In the genomic region with DNA sequence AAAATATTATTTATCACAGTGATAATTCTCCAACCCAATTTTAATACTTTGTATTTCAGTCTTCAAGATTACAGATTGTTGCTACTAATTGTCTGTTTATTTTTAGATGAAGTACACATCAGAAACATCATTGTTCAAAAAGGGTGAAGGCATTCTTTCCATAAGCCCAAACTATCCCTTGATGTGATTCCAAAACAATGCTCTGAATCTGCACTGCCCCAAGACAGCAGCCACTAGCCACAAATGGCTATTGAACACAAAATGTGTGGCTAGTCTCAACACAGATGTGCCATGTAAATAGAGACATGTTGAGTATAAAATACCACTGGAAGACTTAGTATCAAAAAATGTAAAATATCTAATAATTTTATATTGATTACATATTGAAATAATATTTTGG, we compare ENCODE assay signal across 34 cellular contexts.
"Had no signal": no experiment of that assay in that cellular context is flagged by ENCODE, and none has a peak within 500 bp of the region (broad histone marks: within the 10 kb centered on the region; RNA-seq: fewer than 3 reads in every experiment).

No MANE protein-coding gene starts in this region.

- H3K36me3 ChIP-seq: adrenal gland, brain microvascular endothelial cell, breast epithelium had no signal

- ATAC-seq: activated CD8-positive, alpha-beta T cell treated with anti-CD3 and anti-CD28 coated beads for 36 hours; activated naive CD4-positive, alpha-beta T cell treated with anti-CD3 and anti-CD28 coated beads, Interleukin-2, amount 50 U/mL, for 72 hours; activated T-cell treated with anti-CD3 and anti-CD28 coated beads, Interleukin-2, amount 50 U/mL, for 4 hours; activated T-cell treated with anti-CD3 and anti-CD28 coated beads, Interleukin-2, amount 50 U/mL, for 72 hours; activated T-helper 17 cell treated with anti-CD3 and anti-CD28 coated beads, Interleukin-2, amount 50 U/mL, for 72 hours; body of pancreas; T-cell; T-helper 17 cell had no signal

- DNase-seq: activated B cell treated with CpG ODN at 0.5 μM for 24 hours; activated CD4-positive, alpha-beta memory T cell treated with anti-CD3 and anti-CD28 coated beads for 36 hours; activated CD4-positive, alpha-beta T cell treated with anti-CD3 and anti-CD28 coated beads for 4 hours; activated CD4-positive, alpha-beta T cell treated with anti-CD3 and anti-CD28 coated beads, Interleukin-2, amount 10 ng/mL, durations not matched to agents 24 days and 14 days; activated CD4-positive, alpha-beta T cell treated with anti-CD3 and anti-CD28 coated beads, Interleukin-2, amount 50 U/mL, for 1 hour; activated CD4-positive, alpha-beta T cell treated with anti-CD3 and anti-CD28 coated beads, Interleukin-2, amount 50 U/mL, for 4 hours; activated CD4-positive, CD25-positive, alpha-beta regulatory T cell treated with anti-CD3 and anti-CD28 coated beads, Interleukin-2, amount 50 U/mL, for 72 hours; activated CD8-positive, alpha-beta memory T cell treated with anti-CD3 and anti-CD28 coated beads, Interleukin-2, amount 50 U/mL, for 4 hours; activated CD8-positive, alpha-beta T cell treated with anti-CD3 and anti-CD28 coated beads for 36 hours; activated effector memory CD4-positive, alpha-beta T cell treated with anti-CD3 and anti-CD28 coated beads, Interleukin-2, amount 50 U/mL, for 16 hours; activated gamma-delta T cell treated with Interleukin-2 at 50 U/mL for 16 hours; activated naive CD4-positive, alpha-beta T cell; activated naive CD4-positive, alpha-beta T cell treated with anti-CD3 and anti-CD28 coated beads for 36 hours; activated naive CD4-positive, alpha-beta T cell treated with anti-CD3 and anti-CD28 coated beads, Interleukin-2, amount 50 U/mL, for 16 hours; activated naive CD8-positive, alpha-beta T cell treated with anti-CD3 and anti-CD28 coated beads for 36 hours; activated T-cell treated with anti-CD3 and anti-CD28 coated beads for 4 hours; activated T-cell treated with anti-CD3 and anti-CD28 coated beads, Interleukin-2, amount 50 U/mL, for 1 hour; activated T-cell treated with anti-CD3 and anti-CD28 coated beads, Interleukin-2, amount 50 U/mL, for 4 hours; activated T-cell treated with anti-CD3 and anti-CD28 coated beads, Interleukin-2, amount 50 U/mL, for 72 hours; adrenal gland; amniotic stem cell; aorta; body of pancreas; brain microvascular endothelial cell; central memory CD4-positive, alpha-beta T cell; T-cell; T-helper 17 cell; T1000 had no signal

- FAIRE-seq: astrocyte, TTC549 had no signal

- H3K27ac ChIP-seq: adrenal gland, body of pancreas, brain microvascular endothelial cell, breast epithelium, VCaP had no signal

- H3K9me3 ChIP-seq: adrenal gland, body of pancreas, breast epithelium had no signal

- H3K4me1 ChIP-seq: adrenal gland, body of pancreas, breast epithelium had no signal

- H3K27me3 ChIP-seq: adrenal gland, body of pancreas, brain microvascular endothelial cell, breast epithelium had no signal

- H3K4me3 ChIP-seq: adrenal gland, body of pancreas, breast epithelium had no signal
